Comparison of ENCODE assay signal across 15 cellular contexts in the genomic region with DNA sequence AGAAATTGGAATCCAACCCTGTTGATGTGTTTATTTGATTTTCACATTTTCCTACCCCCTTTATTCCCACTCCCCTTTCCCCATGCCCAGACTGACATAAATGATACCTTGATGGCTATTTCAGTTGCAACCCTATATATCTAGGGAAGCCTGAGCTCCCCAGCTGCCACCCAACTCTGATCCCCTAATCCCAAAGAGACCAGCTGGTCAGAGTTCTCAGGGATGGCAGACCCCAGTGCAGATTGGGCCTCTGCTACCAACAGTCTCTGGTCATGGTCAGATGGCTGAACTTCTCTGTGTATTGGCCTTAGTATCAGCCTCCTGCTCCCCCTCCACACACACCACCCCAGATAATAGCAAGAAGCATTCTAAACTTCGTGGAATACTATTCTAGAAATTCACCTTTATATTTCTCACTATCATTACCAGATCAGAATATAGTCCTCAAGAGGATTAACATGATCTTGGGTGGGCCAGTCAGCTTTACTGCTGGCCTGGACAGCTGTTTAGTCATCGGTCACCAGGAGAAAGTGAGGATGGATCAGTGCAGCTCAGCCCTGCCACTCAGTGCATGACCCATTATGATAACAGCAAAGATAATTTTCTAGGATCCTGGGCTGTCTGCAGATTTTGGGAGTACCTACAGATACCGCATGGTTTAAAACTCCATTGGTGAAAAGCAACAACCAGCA. TPM values are rescaled to one million over a fixed set of nuclear protein-coding genes. Genes with fewer than 3 reads are reported as not detected.
DNase-seq lines count a peak whose midpoint lies in the region; ATAC-seq and TF ChIP-seq lines count a peak whose summit lies in the region.
"Had no signal": no experiment of that assay in that cellular context is flagged by ENCODE, and none has a peak within 500 bp of the region (broad histone marks: within the 10 kb centered on the region; RNA-seq: fewer than 3 reads in every experiment).

No MANE protein-coding gene starts in this region.

- no peaks in the 10 kb centered on the region for H3F3A ChIP-seq in neural cell (ENCODE audit: insufficient read depth, low read length, poor library complexity, severe bottlenecking)

- no peaks in the 10 kb centered on the region for H3K79me2 ChIP-seq in neural cell (replicated peaks; ENCODE audit: insufficient read depth, low read length)

- H3K27ac ChIP-seq in SJCRH30: peak overlapping the region; percentile 99
- H3K27ac ChIP-seq in neural cell (ENCODE audit: low read length): peak overlapping the region; percentile 86
- H3K27ac ChIP-seq: HL-60 had no signal

- no peak overlapping the region for H2AFZ ChIP-seq in neural cell (ENCODE audit: low read depth, low read length)

- ATAC-seq in HG03039 (IDR thresholded peaks at IDR 0.05; ENCODE audit: unreplicated experiment): no peak
- ATAC-seq: CD8-positive, alpha-beta T cell had no signal

- no peak for TF ChIP-seq CTCF in neural cell (IDR thresholded peaks at IDR 0.05; ENCODE audit: poor library complexity, severe bottlenecking)

- peak; percentile 7 for DNase-seq in AG20443 (ENCODE audit: low spot score)
- DNase-seq in LHCN-M2 (ENCODE audit: low read depth): peak; percentile 14
- peak; percentile 96 to 99 for DNase-seq in SJCRH30
- DNase-seq in HPDE6-E6E7 (ENCODE audit: extremely low spot score): no peak
- no peak for DNase-seq in KG1 (lab: John Stamatoyannopoulos, UW)
- DNase-seq: CD8-positive, alpha-beta T cell; COR-L47; DMS153; DMS79 treated with DMSO at 0.1 percent for 48 hours; GDM1; GOT3 had no signal

- H3K4me3 ChIP-seq in SJCRH30 (peak overlapping the region; percentile 46), neural cell (ENCODE audit: low read length) (no peak overlapping the region)
- H3K4me3 ChIP-seq: HAP-1 had no signal

- H3K36me3 ChIP-seq in SJCRH30 (no peaks in the 10 kb centered on the region), neural cell (ENCODE audit: insufficient read depth, low read length) (no peaks in the 10 kb centered on the region)
- H3K36me3 ChIP-seq: HAP-1 had no signal

- H3K9me3 ChIP-seq in SJCRH30 (replicated peaks) (peaks cover 8% of the 10 kb centered on the region; the same call in 1 of the 2 replicates), neural cell (ENCODE audit: low read length) (peaks cover 2% of the 10 kb centered on the region)

- no peak for TF ChIP-seq RAD21 in neural cell (conservative IDR thresholded peaks at IDR 0.05)

- peaks cover 44% of the 10 kb centered on the region for H3K4me1 ChIP-seq in SJCRH30

- no peaks in the 10 kb centered on the region for H4K20me1 ChIP-seq in neural cell (ENCODE audit: insufficient read depth)

- H3K4me2 ChIP-seq in neural cell (ENCODE audit: low read length): no peak overlapping the region

- TF ChIP-seq EP300 in neural cell (conservative IDR thresholded peaks at IDR 0.05; ENCODE audit: poor library complexity, severe bottlenecking): no peak

- H3K9me2 ChIP-seq in neural cell (ENCODE audit: insufficient read depth, low read length): no peaks in the 10 kb centered on the region

- H3K27me3 ChIP-seq in SJCRH30 (no peaks in the 10 kb centered on the region), neural cell (ENCODE audit: insufficient read depth, low read depth, low read length) (no peaks in the 10 kb centered on the region)

- no peak overlapping the region for H3K9ac ChIP-seq in neural cell (ENCODE audit: low read length)

TF ChIP-seq in neural cell, 6 proteins besides CTCF, POLR2A, EP300 and RAD21:
- TF ChIP-seq TAF1 (IDR thresholded peaks at IDR 0.05; ENCODE audit: low read depth) (no peak), POLR2AphosphoS5 (IDR thresholded peaks at IDR 0.05) (no peak), MXI1 (conservative IDR thresholded peaks at IDR 0.05; ENCODE audit: poor library complexity, severe bottlenecking) (no peak), EZH2 (IDR thresholded peaks at IDR 0.05; ENCODE audit: borderline replicate concordance, insufficient read depth, low read length, poor library complexity, severe bottlenecking) (no peak), SMC3 (conservative IDR thresholded peaks at IDR 0.05; ENCODE audit: poor library complexity) (no peak)
- TF ChIP-seq, protein P1, sequence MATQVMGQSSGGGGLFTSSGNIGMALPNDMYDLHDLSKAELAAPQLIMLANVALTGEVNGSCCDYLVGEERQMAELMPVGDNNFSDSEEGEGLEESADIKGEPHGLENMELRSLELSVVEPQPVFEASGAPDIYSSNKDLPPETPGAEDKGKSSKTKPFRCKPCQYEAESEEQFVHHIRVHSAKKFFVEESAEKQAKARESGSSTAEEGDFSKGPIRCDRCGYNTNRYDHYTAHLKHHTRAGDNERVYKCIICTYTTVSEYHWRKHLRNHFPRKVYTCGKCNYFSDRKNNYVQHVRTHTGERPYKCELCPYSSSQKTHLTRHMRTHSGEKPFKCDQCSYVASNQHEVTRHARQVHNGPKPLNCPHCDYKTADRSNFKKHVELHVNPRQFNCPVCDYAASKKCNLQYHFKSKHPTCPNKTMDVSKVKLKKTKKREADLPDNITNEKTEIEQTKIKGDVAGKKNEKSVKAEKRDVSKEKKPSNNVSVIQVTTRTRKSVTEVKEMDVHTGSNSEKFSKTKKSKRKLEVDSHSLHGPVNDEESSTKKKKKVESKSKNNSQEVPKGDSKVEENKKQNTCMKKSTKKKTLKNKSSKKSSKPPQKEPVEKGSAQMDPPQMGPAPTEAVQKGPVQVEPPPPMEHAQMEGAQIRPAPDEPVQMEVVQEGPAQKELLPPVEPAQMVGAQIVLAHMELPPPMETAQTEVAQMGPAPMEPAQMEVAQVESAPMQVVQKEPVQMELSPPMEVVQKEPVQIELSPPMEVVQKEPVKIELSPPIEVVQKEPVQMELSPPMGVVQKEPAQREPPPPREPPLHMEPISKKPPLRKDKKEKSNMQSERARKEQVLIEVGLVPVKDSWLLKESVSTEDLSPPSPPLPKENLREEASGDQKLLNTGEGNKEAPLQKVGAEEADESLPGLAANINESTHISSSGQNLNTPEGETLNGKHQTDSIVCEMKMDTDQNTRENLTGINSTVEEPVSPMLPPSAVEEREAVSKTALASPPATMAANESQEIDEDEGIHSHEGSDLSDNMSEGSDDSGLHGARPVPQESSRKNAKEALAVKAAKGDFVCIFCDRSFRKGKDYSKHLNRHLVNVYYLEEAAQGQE (IDR thresholded peaks at IDR 0.05; ENCODE audit: borderline replicate concordance): no peak
TF ChIP-seq in neural cell: peak in this region for 0.

RNA-seq across cellular contexts. Expression of gene BTRC, which starts 24.5 kb away (rescaled TPM):
- total RNA-seq in LHCN-M2 (2014; rRNA removed): 7.2 and 8.3 TPM in 2 replicates
- polyA plus RNA-seq in LHCN-M2 (2012): 4.9 TPM
- 42.5 and 45.4 TPM in 2 replicates for total RNA-seq in SJCRH30 (2014; rRNA removed; shearing (Covaris generic))
- 25.2 and 32.6 TPM in 2 replicates for polyA plus RNA-seq in neural cell
- 65.0 and 78.1 TPM in 2 replicates for polyA minus RNA-seq in neural cell

Comparison
In these comparisons a context has a peak if more than half of its experiments do, and no peak if none do; other contexts are left out.
1. DNase-seq: peak in AG20443 (single experiment), LHCN-M2 (single experiment) and SJCRH30 (2 of 2); none in HPDE6-E6E7 (single experiment) and KG1 (single experiment).